13 cellular contexts compared by ENCODE assay signal in genomic region chr4:1177274-1178141, GRCh38. TPM values are rescaled to one million over a fixed set of nuclear protein-coding genes. Genes with fewer than 3 reads are reported as not detected.
DNase-seq lines count a peak whose midpoint lies in the region; ATAC-seq, FAIRE-seq and TF ChIP-seq lines count a peak whose summit lies in the region.
"Had no signal": no experiment of that assay in that cellular context is flagged by ENCODE, and none has a peak within 500 bp of the region (broad histone marks: within the 10 kb centered on the region; RNA-seq: fewer than 3 reads in every experiment).

No MANE protein-coding gene starts in this region.

- H3K36me3 Mint-ChIP-seq in nephron progenitor cell (ENCODE audit: low read depth) = no peaks in the 10 kb centered on the region

- peaks cover 0 to 14% (median under 1%) of the 10 kb centered on the region in 7 donors for H3K27me3 ChIP-seq in heart right ventricle
- H3K27me3 ChIP-seq in small intestine (ENCODE audit: control insufficient read depth in 2 of 2, insufficient read depth in 2 of 2, low read length in 2 of 2) = no peaks in the 10 kb centered on the region
- H3K27me3 ChIP-seq: ovary had no signal

- intact Hi-C loops in heart right ventricle (cut with DNase I) = loop anchor here in 1 of 10 donors (5.0 kb wide), 1 partner anchor 45 kb away; no protein-coding TSS in a partner anchor

- peaks cover 0 to 29% (median 0%) of the 10 kb centered on the region in 11 donors for H3K9me3 ChIP-seq in heart right ventricle
- H3K9me3 ChIP-seq in small intestine (ENCODE audit: control insufficient read depth, low read depth) = no peaks in the 10 kb centered on the region
- H3K9me3 ChIP-seq: ovary had no signal

- no peak overlapping the region for H3K27ac Mint-ChIP-seq in nephron progenitor cell
- H3K27ac Mint-ChIP-seq: stimulated activated naive CD8-positive, alpha-beta T cell treated with anti-CD3 and anti-CD28 coated beads, Interleukin-15, Interleukin-2, amounts not matched to agents 100 ng/mL and 50 ng/mL, for 24 hours had no signal

- no peak for FAIRE-seq in small intestine (lab: Jason Lieb, UNC)

- ATAC-seq in heart right ventricle (peak; percentile 35 to 86 (median 72)), omental fat pad (ENCODE audit: low FRiP score) (no peak), HG03460 (IDR thresholded peaks at IDR 0.05; ENCODE audit: unreplicated experiment) (no peak)

- peak; percentile 87 for DNase-seq in H4 (ENCODE audit: low spot score)
- DNase-seq in SW480 (ENCODE audit: low spot score) = peak; percentile 89
- peak; percentile 48 to 63 for DNase-seq in heart right ventricle
- DNase-seq in small intestine = peak; percentile 60
- no peak for DNase-seq in omental fat pad (ENCODE audit: low spot score)
- no peak for DNase-seq in AG08396 (ENCODE audit: low spot score)
- no peak for DNase-seq in nephron progenitor cell
- DNase-seq: DND-41, NCI-H1694, ovary, T1000 had no signal

- H3K36me3 ChIP-seq in heart right ventricle (no peaks in the 10 kb centered on the region), small intestine (ENCODE audit: control insufficient read depth in 2 of 2, insufficient read depth in 2 of 2, low read length in 2 of 2) (no peaks in the 10 kb centered on the region)
- H3K36me3 ChIP-seq: ovary had no signal

- H3K27ac ChIP-seq in heart right ventricle (peak overlapping the region; percentile 59 to 87 (median 76)), small intestine (ENCODE audit: low read depth in 1 of 2, low read length in 1 of 2) (no peak overlapping the region)
- H3K27ac ChIP-seq: ovary had no signal

- H3K4me3 ChIP-seq in heart right ventricle (no peak overlapping the region), small intestine (ENCODE audit: low read depth in 1 of 2, low read length in 2 of 2) (no peak overlapping the region)
- H3K4me3 ChIP-seq: ovary had no signal

- WGBS in heart right ventricle, 2 donors = 68 to 72% methylated on average over 28 of the region's 28 CpGs
- 32 to 67% (median 48%) methylated on average over 26 to 28 of the region's 28 CpGs for WGBS in small intestine, 3 donors

- TF ChIP-seq CTCF in heart right ventricle (IDR thresholded peaks at IDR 0.05) (no peak), omental fat pad (IDR thresholded peaks at IDR 0.05) (no peak), nephron progenitor cell (IDR thresholded peaks at IDR 0.05) (no peak)

- peaks cover 7 to 37% (median 21%) of the 10 kb centered on the region in 9 donors for H3K4me1 ChIP-seq in heart right ventricle
- peaks cover 4 to 6% of the 10 kb centered on the region in 2 donors for H3K4me1 ChIP-seq in small intestine (ENCODE audit: control insufficient read depth in 2 of 2, insufficient read depth in 1 of 2, low read depth in 1 of 2, low read length in 1 of 2)

- no peak overlapping the region for H3K4me3 Mint-ChIP-seq in nephron progenitor cell
- H3K4me3 Mint-ChIP-seq: stimulated activated naive CD8-positive, alpha-beta T cell treated with anti-CD3 and anti-CD28 coated beads, Interleukin-15, Interleukin-2, amounts not matched to agents 100 ng/mL and 50 ng/mL, for 24 hours had no signal

- peaks cover 24% of the 10 kb centered on the region for H3K4me1 Mint-ChIP-seq in nephron progenitor cell

- peaks cover 65% of the 10 kb centered on the region for H3K27me3 Mint-ChIP-seq in nephron progenitor cell (ENCODE audit: low read depth, poor library complexity)

- H3K9me3 Mint-ChIP-seq in nephron progenitor cell = peaks cover 35% of the 10 kb centered on the region

RNA-seq across cellular contexts. Expression of gene SPON2, which starts 5.1 kb away (rescaled TPM):
- total RNA-seq in H4 (2014; rRNA removed; shearing (Covaris generic)) = 4.5 and 12.0 TPM in 2 replicates
- 10 to 100 TPM in 7 of 10 donors, 1 to 10 TPM in 3; 5.3 to 25.5 (median 11.6) TPM for total RNA-seq in heart right ventricle
- 10 to 100 TPM; 14.5 to 40.5 TPM for polyA plus RNA-seq in heart right ventricle
- 10 to 100 TPM; 12.7 to 61.0 (median 34.3) TPM for polyA plus RNA-seq in small intestine
- 10 to 100 TPM; 14.2 to 99.5 (median 30.1) TPM for total RNA-seq in omental fat pad

Comparison
In these comparisons a context has a peak if more than half of its experiments do, and no peak if none do; other contexts are left out.
1. DNase-seq: peak in H4 (single experiment), SW480 (single experiment), heart right ventricle (2 of 2) and small intestine (single experiment); none in omental fat pad (single experiment), AG08396 (single experiment) and nephron progenitor cell (single experiment).
2. ATAC-seq: peak in heart right ventricle (8 of 8); none in omental fat pad (single experiment) and HG03460 (single experiment).
3. H3K27ac ChIP-seq: peak in heart right ventricle (10 of 10); none in small intestine (0 of 2).